ENCODE assay signal across 11 cellular contexts in the genomic region with DNA sequence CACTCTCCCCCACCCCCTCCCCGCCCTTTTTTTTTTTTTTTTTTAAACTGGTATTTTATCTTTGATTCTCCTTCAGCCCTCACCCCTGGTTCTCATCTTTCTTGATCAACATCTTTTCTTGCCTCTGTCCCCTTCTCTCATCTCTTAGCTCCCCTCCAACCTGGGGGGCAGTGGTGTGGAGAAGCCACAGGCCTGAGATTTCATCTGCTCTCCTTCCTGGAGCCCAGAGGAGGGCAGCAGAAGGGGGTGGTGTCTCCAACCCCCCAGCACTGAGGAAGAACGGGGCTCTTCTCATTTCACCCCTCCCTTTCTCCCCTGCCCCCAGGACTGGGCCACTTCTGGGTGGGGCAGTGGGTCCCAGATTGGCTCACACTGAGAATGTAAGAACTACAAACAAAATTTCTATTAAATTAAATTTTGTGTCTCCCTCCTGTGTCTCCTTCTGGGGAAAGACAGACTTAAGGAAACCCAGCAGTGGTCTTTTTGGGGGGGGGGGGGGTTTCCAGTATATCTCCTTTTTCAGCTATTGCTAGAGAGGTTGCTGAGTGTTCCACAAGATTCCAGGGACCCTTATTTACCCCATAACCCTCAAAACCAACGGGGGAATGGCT. TPM values are rescaled to one million over a fixed set of nuclear protein-coding genes. Genes with fewer than 3 reads are reported as not detected.
DNase-seq lines count a peak whose midpoint lies in the region; ATAC-seq and TF ChIP-seq lines count a peak whose summit lies in the region.
"Had no signal": no experiment of that assay in that cellular context is flagged by ENCODE, and none has a peak within 500 bp of the region (broad histone marks: within the 10 kb centered on the region; RNA-seq: fewer than 3 reads in every experiment).

No MANE protein-coding gene starts in this region.

- H3K9ac ChIP-seq in MM.1S (ENCODE audit: low read length) (no peak overlapping the region), trophoblast cell (ENCODE audit: low read length) (no peak overlapping the region)

- H3K4me3 Mint-ChIP-seq in Caco-2 (ENCODE audit: unreplicated experiment) (no peak overlapping the region), chondrocyte (ENCODE audit: unreplicated experiment) (no peak overlapping the region)

- H3K9me3 Mint-ChIP-seq in Caco-2 (ENCODE audit: unreplicated experiment) = no peaks in the 10 kb centered on the region
- no peaks in the 10 kb centered on the region for H3K9me3 Mint-ChIP-seq in chondrocyte (ENCODE audit: low read depth)

- H3K27ac Mint-ChIP-seq in Caco-2 (ENCODE audit: unreplicated experiment) = peak overlapping the region; percentile 96
- H3K27ac Mint-ChIP-seq in chondrocyte (ENCODE audit: unreplicated experiment) = peak overlapping the region; percentile 98

- no peaks in the 10 kb centered on the region for H3K27me3 ChIP-seq in Caco-2 (replicated peaks; ENCODE audit: control insufficient read depth, insufficient read depth, low read length)
- H3K27me3 ChIP-seq in MM.1S (replicated peaks; ENCODE audit: insufficient read depth, low read length) = no peaks in the 10 kb centered on the region
- no peaks in the 10 kb centered on the region for H3K27me3 ChIP-seq in trophoblast cell (ENCODE audit: insufficient read depth, low read length)
- H3K27me3 ChIP-seq: right atrium auricular region, SJCRH30 had no signal

- H2AFZ ChIP-seq in MM.1S (ENCODE audit: low read length) (no peak overlapping the region), trophoblast cell (ENCODE audit: insufficient read depth, low read length, poor library complexity) (no peak overlapping the region)

- intact Hi-C loops in Caco-2 (cut with micrococcal nuclease; ENCODE audit: unreplicated experiment) = no loop called here

- no CpG with 5 or more reads among the region's 3 CpGs for WGBS in trophoblast cell (ENCODE audit: extremely low coverage, insufficient coverage, insufficient read length)

- TF ChIP-seq CTCF in Caco-2 (IDR thresholded peaks at IDR 0.05; ENCODE audit: insufficient read depth in 1 of 2, low read depth in 1 of 2, low read length in 1 of 2, severe bottlenecking in 1 of 2, unreplicated experiment in 1 of 2) (no peak), MM.1S (IDR thresholded peaks at IDR 0.05; ENCODE audit: low read length) (no peak), chondrocyte (IDR thresholded peaks at IDR 0.05) (no peak)

- H3K4ac ChIP-seq in trophoblast cell (ENCODE audit: low read depth, low read length) = no peak overlapping the region

- no peak overlapping the region for H3K4me3 ChIP-seq in Caco-2 (ENCODE audit: low read depth, low read length)
- no peak overlapping the region for H3K4me3 ChIP-seq in MM.1S (ENCODE audit: low read length)
- no peak overlapping the region for H3K4me3 ChIP-seq in trophoblast cell (ENCODE audit: low read depth, low read length)
- H3K4me3 ChIP-seq: right atrium auricular region, SJCRH30 had no signal

- no peak overlapping the region for H3K4me2 ChIP-seq in MM.1S (ENCODE audit: low read depth, low read length)
- no peak overlapping the region for H3K4me2 ChIP-seq in trophoblast cell (ENCODE audit: low read length)

- H3K27ac ChIP-seq in MM.1S (ENCODE audit: low read length) = peak overlapping the region; percentile 79
- H3K27ac ChIP-seq in trophoblast cell (ENCODE audit: low read depth, low read length) = peak overlapping the region; percentile 27
- H3K27ac ChIP-seq: SJCRH30 had no signal

- H3K27me3 Mint-ChIP-seq in Caco-2 (ENCODE audit: insufficient read depth, unreplicated experiment) (no peaks in the 10 kb centered on the region), chondrocyte (ENCODE audit: low read depth) (no peaks in the 10 kb centered on the region)

- no peak overlapping the region for H3K18ac ChIP-seq in trophoblast cell (ENCODE audit: low read length)

- ATAC-seq in HG03025 (IDR thresholded peaks at IDR 0.05; ENCODE audit: low FRiP score, unreplicated experiment) (no peak), GM21447 (IDR thresholded peaks at IDR 0.05; ENCODE audit: unreplicated experiment) (no peak)

- H3K4me1 Mint-ChIP-seq in Caco-2 (ENCODE audit: low read depth, unreplicated experiment) (peaks cover 7% of the 10 kb centered on the region), chondrocyte (ENCODE audit: low read depth) (peaks cover 65% of the 10 kb centered on the region)

- no peak overlapping the region for H2AK5ac ChIP-seq in trophoblast cell (ENCODE audit: low read length)

- H4K8ac ChIP-seq in trophoblast cell (ENCODE audit: low read depth, low read length) = no peak overlapping the region

- H4K20me1 ChIP-seq in MM.1S (ENCODE audit: insufficient read depth, low read length) = peaks cover 11% of the 10 kb centered on the region

- no peak overlapping the region for H2BK5ac ChIP-seq in trophoblast cell (ENCODE audit: low read depth, low read length, poor library complexity)

- H3F3A ChIP-seq in MM.1S (ENCODE audit: insufficient read depth, low read length) = peaks cover 71% of the 10 kb centered on the region

- H2BK120ac ChIP-seq in trophoblast cell (ENCODE audit: insufficient read depth, low read length, poor library complexity) = no peak overlapping the region

- H3K36me3 Mint-ChIP-seq in Caco-2 (ENCODE audit: insufficient read depth, unreplicated experiment) = peaks cover 97% of the 10 kb centered on the region
- H3K36me3 Mint-ChIP-seq in chondrocyte (ENCODE audit: low read depth) = peaks cover 40% of the 10 kb centered on the region

- BruUV-seq in Caco-2 (replicated peaks; lab: Mats Ljungman, UMichigan) = no TSS peak

- CTCF ChIA-PET in Caco-2 (lab: Charles Lee) = no interaction called here

- H3K79me1 ChIP-seq in trophoblast cell (ENCODE audit: low read length) = peaks cover 11% of the 10 kb centered on the region

- H3K23ac ChIP-seq in trophoblast cell (ENCODE audit: low read length) = no peak overlapping the region

- H4K12ac ChIP-seq in trophoblast cell (ENCODE audit: low read depth, low read length) = no peak overlapping the region

- H2BK12ac ChIP-seq in trophoblast cell (ENCODE audit: low read length) = no peak overlapping the region

- H3K9me2 ChIP-seq in MM.1S (replicated peaks; ENCODE audit: insufficient read depth, low read length) = no peaks in the 10 kb centered on the region

- no peak overlapping the region for H4K91ac ChIP-seq in trophoblast cell (ENCODE audit: low read depth, low read length)

- DNase-seq in Caco-2 (no peak), MM.1S (no peak), chondrocyte (ENCODE audit: low spot score) (no peak), trophoblast cell (no peak), DMS153 treated with DMSO at 0.1 percent for 48 hours (lab: John Stamatoyannopoulos, UW; ENCODE audit: unreplicated experiment) (no peak), hippocampal formation (lab: John Stamatoyannopoulos, UW) (no peak)
- DNase-seq: NCI-H2081, SJCRH30 had no signal

- no peak overlapping the region for H3K14ac ChIP-seq in trophoblast cell (ENCODE audit: low read length)

- H3K4me1 ChIP-seq in Caco-2 = peaks cover 23% of the 10 kb centered on the region
- peaks cover 40% of the 10 kb centered on the region for H3K4me1 ChIP-seq in MM.1S (ENCODE audit: low read length)
- peaks cover 11 to 18% of the 10 kb centered on the region in 2 experiments for H3K4me1 ChIP-seq in trophoblast cell (ENCODE audit: control insufficient read depth in 1 of 2, insufficient read depth in 2 of 2, low read length in 2 of 2)

- peaks cover 15% of the 10 kb centered on the region for H3K36me3 ChIP-seq in Caco-2 (ENCODE audit: control insufficient read depth, insufficient read depth, low read length)
- peaks cover 37% of the 10 kb centered on the region for H3K36me3 ChIP-seq in MM.1S (replicated peaks; ENCODE audit: insufficient read depth, low read length)
- peaks cover 62 to 67% of the 10 kb centered on the region in 2 experiments for H3K36me3 ChIP-seq in trophoblast cell (ENCODE audit: control insufficient read depth in 1 of 2, insufficient read depth in 2 of 2, low read length in 2 of 2)

- peaks cover 71% of the 10 kb centered on the region for H3K79me2 ChIP-seq in MM.1S (ENCODE audit: low read length)
- H3K79me2 ChIP-seq in trophoblast cell (ENCODE audit: control insufficient read depth, insufficient read depth, low read length, poor library complexity) = peaks cover 14% of the 10 kb centered on the region

- no peaks in the 10 kb centered on the region for H3K9me3 ChIP-seq in Caco-2
- no peaks in the 10 kb centered on the region for H3K9me3 ChIP-seq in MM.1S (replicated peaks; ENCODE audit: insufficient read depth, low read length)
- peaks cover 2% of the 10 kb centered on the region for H3K9me3 ChIP-seq in trophoblast cell (ENCODE audit: insufficient read depth, low read depth, low read length)
- H3K9me3 ChIP-seq: right atrium auricular region, SJCRH30 had no signal

- POLR2A ChIA-PET in Caco-2 (lab: Charles Lee) = no interaction called here

RNA-seq across cellular contexts. Expression of gene RAD23A, which starts 1.5 kb away (rescaled TPM):
- total RNA-seq in Caco-2 (2022) (102 and 112 TPM in 2 replicates), chondrocyte (71.6 to 94.9 TPM (median 72.4 TPM) in 3 replicates)
- 91.0 and 92.1 TPM in 2 replicates for polyA plus RNA-seq in trophoblast cell (2013)

RNA-seq across cellular contexts. Expression of gene CALR, which starts 5.8 kb away (rescaled TPM):
- 707 and 767 TPM in 2 replicates for total RNA-seq in Caco-2 (2022)
- 1,165 to 1,556 TPM (median 1,179 TPM) in 3 replicates for total RNA-seq in chondrocyte
- polyA plus RNA-seq in trophoblast cell (2013) = 2,017 and 2,072 TPM in 2 replicates

RNA-seq across cellular contexts. Expression of gene FARSA, which starts 10.7 kb away (rescaled TPM):
- total RNA-seq in Caco-2 (2022) = 75.9 and 88.6 TPM in 2 replicates
- 46.4 to 53.3 TPM (median 47.4 TPM) in 3 replicates for total RNA-seq in chondrocyte
- polyA plus RNA-seq in trophoblast cell (2013) = 47.3 and 49.0 TPM in 2 replicates

RNA-seq across cellular contexts. Expression of gene GADD45GIP1, which starts 12.9 kb away (rescaled TPM):
- total RNA-seq in Caco-2 (2022) (39.3 and 42.7 TPM in 2 replicates), chondrocyte (28.8 to 31.3 TPM (median 29.1 TPM) in 3 replicates)
- 35.0 and 36.2 TPM in 2 replicates for polyA plus RNA-seq in trophoblast cell (2013)

RNA-seq across cellular contexts. Expression of gene SYCE2, which starts 25.1 kb away (rescaled TPM):
- total RNA-seq in Caco-2 (2022) (2.0 and 2.3 TPM in 2 replicates), chondrocyte (0.53 TPM in 1 of 3 replicates, not detected in the others)
- 0.58 and 0.97 TPM in 2 replicates for polyA plus RNA-seq in trophoblast cell (2013)
- total RNA-seq: right atrium auricular region had no signal
